In genomic region chr3:148554367-148554766, GRCh38 we compare ENCODE assay signal across 21 cellular contexts.
A peak's percentile ranks its signal among the peaks of the same experiment; 100 is the strongest.
DNase-seq lines count a peak whose midpoint lies in the region; ATAC-seq, FAIRE-seq and TF ChIP-seq lines count a peak whose summit lies in the region.
"Had no signal": no experiment of that assay in that cellular context is flagged by ENCODE, and none has a peak within 500 bp of the region (broad histone marks: within the 10 kb centered on the region; RNA-seq: fewer than 3 reads in every experiment).

No MANE protein-coding gene starts in this region.

- no peak overlapping the region for H3K9ac ChIP-seq in adipocyte (ENCODE audit: low read length)
- H3K9ac ChIP-seq in HepG2 (ENCODE audit: insufficient read depth, low read depth, low read length), result no peak overlapping the region
- H3K9ac ChIP-seq: BLaER1 treated with 17β-estradiol and CSF1 and Interleukin-3, amounts not matched to agents 10 nM and 100 nM had no signal

- peaks cover 6% of the 10 kb centered on the region for H3K9me3 ChIP-seq in adipocyte (ENCODE audit: control insufficient read depth, low read length)
- H3K9me3 ChIP-seq in HepG2 (ENCODE audit: low read length), result no peaks in the 10 kb centered on the region
- H3K9me3 ChIP-seq in neuron (ENCODE audit: low read length), result no peaks in the 10 kb centered on the region
- no peaks in the 10 kb centered on the region for H3K9me3 ChIP-seq in testis
- H3K9me3 ChIP-seq: BLaER1 treated with 17β-estradiol and CSF1 and Interleukin-3, amounts not matched to agents 10 nM and 100 nM had no signal

- TF ChIP-seq EP300 in HepG2 (IDR thresholded peaks at IDR 0.05; ENCODE audit: low read depth in 2 of 2, low read length in 2 of 2), result no peak
- no peak for TF ChIP-seq EP300 in HepG2 (CRISPR knock-in tag; IDR thresholded peaks at IDR 0.05; ENCODE audit: borderline replicate concordance)

- CTCF ChIA-PET in HepG2 (lab: Yijun Ruan, JAX; ENCODE audit: low intra/inter-chr PET ratio, low total read pairs), result no interaction called here

- no peaks in the 10 kb centered on the region for H3K36me3 ChIP-seq in adipocyte (ENCODE audit: control insufficient read depth, insufficient read depth, low read length, severe bottlenecking)
- H3K36me3 ChIP-seq in HepG2 (replicated peaks in 1 of 2; ENCODE audit: control insufficient read depth in 1 of 2, insufficient read depth in 2 of 2, low read length in 2 of 2), result no peaks in the 10 kb centered on the region
- H3K36me3 ChIP-seq in neuron (ENCODE audit: insufficient read depth, low read length), result no peaks in the 10 kb centered on the region
- no peaks in the 10 kb centered on the region for H3K36me3 ChIP-seq in testis (ENCODE audit: low read depth, missing control alignments)
- H3K36me3 ChIP-seq: BLaER1 treated with 17β-estradiol and CSF1 and Interleukin-3, amounts not matched to agents 10 nM and 100 nM had no signal

- no peaks in the 10 kb centered on the region for H3K79me2 ChIP-seq in HepG2 (ENCODE audit: insufficient read depth, low read length)

- H4K20me1 ChIP-seq in HepG2 (ENCODE audit: insufficient read depth, low read length), result no peaks in the 10 kb centered on the region
- H4K20me1 ChIP-seq: BLaER1 treated with 17β-estradiol and CSF1 and Interleukin-3, amounts not matched to agents 10 nM and 100 nM had no signal

- intact Hi-C loops in HepG2 (cut with micrococcal nuclease; ENCODE audit: unreplicated experiment) (no loop called here), testis (cut with DNase I; ENCODE audit: low total_unique reads) (no loop called here)

- 38% methylated on average over 4 of the region's 4 CpGs for WGBS in HepG2 (ENCODE audit: low lambda C conversion rate)
- 39 to 47% methylated on average over 4 of the region's 4 CpGs for WGBS in testis, 2 donors

- BruUV-seq in HepG2 (replicated peaks; lab: Mats Ljungman, UMichigan), result no TSS peak

- DNase-seq in adipocyte (ENCODE audit: low read depth) (peak; percentile 14), HepG2 (ENCODE audit: low spot score) (no peak), testis (peak; percentile 18), C1 segment of cervical spinal cord (lab: John Stamatoyannopoulos, UW) (no peak)
- DNase-seq: 8988T; CD4-positive, CD25-positive, alpha-beta regulatory T cell; CD8-positive, alpha-beta memory T cell; COR-L47; DMS79; GDM1; GOT3; H7; HFFc6 had no signal

- peak overlapping the region; percentile 15; the same call in 1 of the 2 replicates for H3K4me2 ChIP-seq in HepG2 (ENCODE audit: low read depth, low read length)
- H3K4me2 ChIP-seq: BLaER1 treated with 17β-estradiol and CSF1 and Interleukin-3, amounts not matched to agents 10 nM and 100 nM had no signal

- H3K27me3 ChIP-seq in adipocyte (replicated peaks; ENCODE audit: control insufficient read depth, insufficient read depth, low read length), result no peaks in the 10 kb centered on the region
- H3K27me3 ChIP-seq in HepG2 (ENCODE audit: control insufficient read depth in 1 of 2, insufficient read depth in 2 of 2, low read length in 2 of 2), result no peaks in the 10 kb centered on the region; a peak in 1 of 5 replicates
- H3K27me3 ChIP-seq in neuron (ENCODE audit: insufficient read depth, low read length), result no peaks in the 10 kb centered on the region
- no peaks in the 10 kb centered on the region for H3K27me3 ChIP-seq in testis
- H3K27me3 ChIP-seq: BLaER1 treated with 17β-estradiol and CSF1 and Interleukin-3, amounts not matched to agents 10 nM and 100 nM had no signal

- FAIRE-seq in HepG2 (lab: Jason Lieb, UNC), result no peak
- FAIRE-seq: D721Med, GM12892, GM18507 had no signal

- TF ChIP-seq POLR2A in HepG2 (IDR thresholded peaks at IDR 0.05; ENCODE audit: insufficient read depth in 1 of 2, low read depth in 2 of 2, low read length in 2 of 2), result no peak
- no peak for TF ChIP-seq POLR2A in testis (IDR thresholded peaks at IDR 0.05)

- no peak overlapping the region for H2AFZ ChIP-seq in HepG2 (ENCODE audit: low read length)
- H2AFZ ChIP-seq in neuron (ENCODE audit: low read depth, low read length), result peak overlapping the region; percentile 41

- no peak overlapping the region for H3K27ac ChIP-seq in HepG2 (ENCODE audit: extremely low read length, insufficient read depth, low read length)
- H3K27ac ChIP-seq in testis, result no peak overlapping the region
- H3K27ac ChIP-seq: BLaER1 treated with 17β-estradiol and CSF1 and Interleukin-3, amounts not matched to agents 10 nM and 100 nM had no signal

- POLR2A ChIA-PET in HepG2 (lab: Yijun Ruan, JAX), result no interaction called here

- TF ChIP-seq RAD21 in HepG2 (CRISPR knock-in tag; IDR thresholded peaks at IDR 0.05), result no peak

- H3K4me1 ChIP-seq in adipocyte (ENCODE audit: control insufficient read depth, insufficient read depth, low read length) (no peaks in the 10 kb centered on the region), HepG2 (ENCODE audit: insufficient read depth, low read length) (0 out of 2 replicates have a peak, but pooled peaks cover 7% of the 10 kb centered on the region), neuron (ENCODE audit: insufficient read depth, low read length) (no peaks in the 10 kb centered on the region), testis (no peaks in the 10 kb centered on the region)
- H3K4me1 ChIP-seq: BLaER1 treated with 17β-estradiol and CSF1 and Interleukin-3, amounts not matched to agents 10 nM and 100 nM had no signal

- in situ Hi-C loops in HepG2 (cut with HindIII; ENCODE audit: extremely low pct_ligation_motif_present, low pct_unique_long_range_greater_than_20kb), result no loop called here

- H3K4me3 ChIP-seq in adipocyte (ENCODE audit: low read length) (no peak overlapping the region), HepG2 (replicated peaks in 1 of 3; ENCODE audit: insufficient read depth in 1 of 3, low read depth in 2 of 3, low read length in 3 of 3) (no peak overlapping the region), neuron (ENCODE audit: low read length) (no peak overlapping the region), testis (no peak overlapping the region)
- H3K4me3 ChIP-seq: BLaER1 treated with 17β-estradiol and CSF1 and Interleukin-3, amounts not matched to agents 10 nM and 100 nM had no signal

- TF ChIP-seq CTCF in HepG2 (CRISPR knock-in tag; IDR thresholded peaks at IDR 0.05), result no peak
- no peak for TF ChIP-seq CTCF in testis (IDR thresholded peaks at IDR 0.05)

- no peak for ATAC-seq in HepG2
- ATAC-seq in GM21515 (IDR thresholded peaks at IDR 0.05; ENCODE audit: unreplicated experiment), result no peak
- ATAC-seq in HG02571 (IDR thresholded peaks at IDR 0.05; ENCODE audit: unreplicated experiment), result no peak
- ATAC-seq: HCT116 had no signal

TF ChIP-seq in HepG2, 621 proteins besides CTCF, POLR2A, EP300 and RAD21:
- TF ChIP-seq PHF21A (CRISPR knock-in tag; IDR thresholded peaks at IDR 0.05), result no peak
- no peak for TF ChIP-seq WIZ (CRISPR knock-in tag; IDR thresholded peaks at IDR 0.05)
- TF ChIP-seq MAZ (IDR thresholded peaks at IDR 0.05; ENCODE audit: borderline replicate concordance, low read depth, low read length), result no peak
- TF ChIP-seq MAZ (CRISPR knock-in tag; IDR thresholded peaks at IDR 0.05; ENCODE audit: low read depth), result no peak
- TF ChIP-seq, protein P1, sequence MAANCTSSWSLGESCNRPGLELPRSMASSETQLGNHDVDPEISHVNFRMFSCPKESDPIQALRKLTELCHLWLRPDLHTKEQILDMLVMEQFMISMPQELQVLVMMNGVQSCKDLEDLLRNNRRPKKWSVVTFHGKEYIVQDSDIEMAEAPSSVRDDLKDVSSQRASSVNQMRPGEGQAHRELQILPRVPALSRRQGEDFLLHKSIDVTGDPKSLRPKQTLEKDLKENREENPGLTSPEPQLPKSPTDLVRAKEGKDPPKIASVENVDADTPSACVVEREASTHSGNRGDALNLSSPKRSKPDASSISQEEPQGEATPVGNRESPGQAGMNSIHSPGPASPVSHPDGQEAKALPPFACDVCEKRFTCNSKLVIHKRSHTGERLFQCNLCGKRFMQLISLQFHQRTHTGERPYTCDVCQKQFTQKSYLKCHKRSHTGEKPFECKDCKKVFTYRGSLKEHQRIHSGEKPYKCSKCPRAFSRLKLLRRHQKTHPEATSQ (CRISPR knock-in tag; IDR thresholded peaks at IDR 0.05; ENCODE audit: borderline replicate concordance), result no peak
TF ChIP-seq in HepG2: peak in this region for 0.

Comparison
In these comparisons a context has a peak if more than half of its experiments do, and no peak if none do; other contexts are left out.
1. DNase-seq: peak in adipocyte (single experiment) and testis (single experiment); none in HepG2 (single experiment) and C1 segment of cervical spinal cord (0 of 14).